24 cellular contexts compared by ENCODE assay signal in the genomic region with DNA sequence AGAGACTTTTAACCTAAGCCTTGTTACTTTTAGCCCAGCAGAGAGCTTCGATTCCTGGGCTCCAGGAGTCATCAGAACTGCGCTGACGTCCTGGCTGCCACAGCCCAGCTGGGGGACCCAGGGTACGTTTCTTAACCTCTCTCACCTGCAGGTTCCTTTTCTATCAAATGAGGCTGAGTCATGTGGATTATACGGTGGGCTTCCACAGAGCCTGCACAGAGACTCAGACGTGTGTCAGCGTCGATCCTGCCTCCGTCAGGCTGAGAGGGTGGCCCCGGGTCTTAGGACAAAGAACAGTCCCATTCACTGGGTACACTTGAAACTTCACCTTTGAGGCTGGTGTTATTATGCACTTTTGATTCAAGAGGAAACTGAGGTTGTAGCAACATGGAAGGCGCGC.
A peak's percentile ranks its signal among the peaks of the same experiment; 100 is the strongest.
DNase-seq lines count a peak whose midpoint lies in the region; ATAC-seq and FAIRE-seq lines count a peak whose summit lies in the region.
"Had no signal": no experiment of that assay in that cellular context is flagged by ENCODE, and none has a peak within 500 bp of the region (broad histone marks: within the 10 kb centered on the region; RNA-seq: fewer than 3 reads in every experiment).

No MANE protein-coding gene starts in this region.

- H3K9me3 Mint-ChIP-seq in central memory CD8-positive, alpha-beta T cell: no peaks in the 10 kb centered on the region

- no peak overlapping the region for H2BK5ac ChIP-seq in trophoblast cell (ENCODE audit: low read depth, low read length, poor library complexity)

- H2BK120ac ChIP-seq in trophoblast cell (ENCODE audit: insufficient read depth, low read length, poor library complexity): no peak overlapping the region

- H3K79me1 ChIP-seq in trophoblast cell (ENCODE audit: low read length): peaks cover 9% of the 10 kb centered on the region

- no peak overlapping the region for H3K9ac ChIP-seq in trophoblast cell (ENCODE audit: low read length)
- H3K9ac ChIP-seq: BLaER1 treated with 17β-estradiol and CSF1 and Interleukin-3, amounts not matched to agents 10 nM and 100 nM had no signal

- H3K27me3 Mint-ChIP-seq in central memory CD8-positive, alpha-beta T cell: peaks cover 16% of the 10 kb centered on the region
- H3K27me3 Mint-ChIP-seq: CD4-positive, alpha-beta T cell had no signal

- H3K4me1 ChIP-seq in trophoblast cell (ENCODE audit: control insufficient read depth in 1 of 2, insufficient read depth in 2 of 2, low read length in 2 of 2): peaks cover 11 to 19% of the 10 kb centered on the region in 2 experiments
- H3K4me1 ChIP-seq: BLaER1 treated with 17β-estradiol and CSF1 and Interleukin-3, amounts not matched to agents 10 nM and 100 nM had no signal

- H3K4me2 ChIP-seq in trophoblast cell (ENCODE audit: low read length): no peak overlapping the region
- H3K4me2 ChIP-seq: A549; BLaER1 treated with 17β-estradiol and CSF1 and Interleukin-3, amounts not matched to agents 10 nM and 100 nM had no signal

- H3K4me3 ChIP-seq in trophoblast cell (ENCODE audit: low read depth, low read length): no peak overlapping the region
- H3K4me3 ChIP-seq: A549; BLaER1 treated with 17β-estradiol and CSF1 and Interleukin-3, amounts not matched to agents 10 nM and 100 nM; HAP-1 had no signal

- no peak overlapping the region for H4K12ac ChIP-seq in trophoblast cell (ENCODE audit: low read depth, low read length)

- no peak overlapping the region for H3K23ac ChIP-seq in trophoblast cell (ENCODE audit: low read length)

- no peaks in the 10 kb centered on the region for H3K4me1 Mint-ChIP-seq in central memory CD8-positive, alpha-beta T cell
- H3K4me1 Mint-ChIP-seq: CD14-positive monocyte; CD8-positive, alpha-beta memory T cell had no signal

- no peak overlapping the region for H2AFZ ChIP-seq in trophoblast cell (ENCODE audit: insufficient read depth, low read length, poor library complexity)

- no peak for DNase-seq in central memory CD8-positive, alpha-beta T cell (ENCODE audit: low spot score in 2 of 2)
- DNase-seq in islet precursor cell: peak; percentile 62
- no peak for DNase-seq in trophoblast cell
- DNase-seq in RCC 7860 (ENCODE audit: low spot score): no peak
- DNase-seq in substantia nigra (lab: John Stamatoyannopoulos, UW): no peak
- DNase-seq in urothelium cell line (ENCODE audit: low spot score): no peak
- DNase-seq: 8988T; ACHN; AML-193; BE2C; CD4-positive, alpha-beta T cell; CD8-positive, alpha-beta memory T cell; DMS 273 treated with DMSO at 0.1 percent for 48 hours; DMS79; EL; HFFc6 had no signal

- no peak overlapping the region for H3K18ac ChIP-seq in trophoblast cell (ENCODE audit: low read length)

- H2BK12ac ChIP-seq in trophoblast cell (ENCODE audit: low read length): peak overlapping the region; percentile 63

- H3K36me3 Mint-ChIP-seq in central memory CD8-positive, alpha-beta T cell (ENCODE audit: insufficient read depth): no peaks in the 10 kb centered on the region
- H3K36me3 Mint-ChIP-seq: CD14-positive monocyte; CD8-positive, alpha-beta memory T cell had no signal

- no peak for ATAC-seq in central memory CD8-positive, alpha-beta T cell (replicated peaks; ENCODE audit: extremely low read depth, poor library complexity, severe bottlenecking)
- no peak for ATAC-seq in GM21619 (IDR thresholded peaks at IDR 0.05; ENCODE audit: unreplicated experiment)
- ATAC-seq: A549 had no signal

- H3K27ac ChIP-seq in trophoblast cell (ENCODE audit: low read depth, low read length) (no peak overlapping the region), substantia nigra (ENCODE audit: low read depth, low read length, poor library complexity, severe bottlenecking) (no peak overlapping the region)
- H3K27ac ChIP-seq: A549; BLaER1 treated with 17β-estradiol and CSF1 and Interleukin-3, amounts not matched to agents 10 nM and 100 nM had no signal

- no peaks in the 10 kb centered on the region for H3K36me3 ChIP-seq in trophoblast cell (ENCODE audit: control insufficient read depth in 1 of 2, insufficient read depth in 2 of 2, low read length in 2 of 2)
- H3K36me3 ChIP-seq: BE2C; BLaER1 treated with 17β-estradiol and CSF1 and Interleukin-3, amounts not matched to agents 10 nM and 100 nM; HAP-1 had no signal

- FAIRE-seq in G401.6 (lab: Jason Lieb, UNC) (peak; percentile 90), RCC 7860 (lab: Jason Lieb, UNC) (no peak), urothelium cell line (lab: Jason Lieb, UNC) (no peak)
- FAIRE-seq: A549, D721Med, GM12892 had no signal

- H4K8ac ChIP-seq in trophoblast cell (ENCODE audit: low read depth, low read length): no peak overlapping the region

- H3K4ac ChIP-seq in trophoblast cell (ENCODE audit: low read depth, low read length): no peak overlapping the region

- no peaks in the 10 kb centered on the region for H3K27me3 ChIP-seq in trophoblast cell (ENCODE audit: insufficient read depth, low read length)
- H3K27me3 ChIP-seq: BE2C; BLaER1 treated with 17β-estradiol and CSF1 and Interleukin-3, amounts not matched to agents 10 nM and 100 nM had no signal

- peak overlapping the region; percentile 35 for H3K27ac Mint-ChIP-seq in central memory CD8-positive, alpha-beta T cell (ENCODE audit: low read depth)
- H3K27ac Mint-ChIP-seq: CD14-positive monocyte; CD4-positive, alpha-beta T cell; CD8-positive, alpha-beta memory T cell; HFFc6 had no signal

- H3K14ac ChIP-seq in trophoblast cell (ENCODE audit: low read length): no peak overlapping the region

- WGBS in trophoblast cell (ENCODE audit: extremely low coverage, insufficient coverage, insufficient read length): no CpG with 5 or more reads among the region's 12 CpGs

- H4K91ac ChIP-seq in trophoblast cell (ENCODE audit: low read depth, low read length): peak overlapping the region; percentile 30

- no peaks in the 10 kb centered on the region for H3K79me2 ChIP-seq in trophoblast cell (ENCODE audit: control insufficient read depth, insufficient read depth, low read length, poor library complexity)

- H2AK5ac ChIP-seq in trophoblast cell (ENCODE audit: low read length): no peak overlapping the region

- no peaks in the 10 kb centered on the region for H3K9me3 ChIP-seq in trophoblast cell (ENCODE audit: insufficient read depth, low read depth, low read length)
- H3K9me3 ChIP-seq: BE2C, HAP-1 had no signal

- no peak overlapping the region for H3K4me3 Mint-ChIP-seq in central memory CD8-positive, alpha-beta T cell
- H3K4me3 Mint-ChIP-seq: CD14-positive monocyte; CD4-positive, alpha-beta T cell; CD8-positive, alpha-beta memory T cell; HFFc6 had no signal
